ENCODE assay signal across 18 cellular contexts in the genomic region with DNA sequence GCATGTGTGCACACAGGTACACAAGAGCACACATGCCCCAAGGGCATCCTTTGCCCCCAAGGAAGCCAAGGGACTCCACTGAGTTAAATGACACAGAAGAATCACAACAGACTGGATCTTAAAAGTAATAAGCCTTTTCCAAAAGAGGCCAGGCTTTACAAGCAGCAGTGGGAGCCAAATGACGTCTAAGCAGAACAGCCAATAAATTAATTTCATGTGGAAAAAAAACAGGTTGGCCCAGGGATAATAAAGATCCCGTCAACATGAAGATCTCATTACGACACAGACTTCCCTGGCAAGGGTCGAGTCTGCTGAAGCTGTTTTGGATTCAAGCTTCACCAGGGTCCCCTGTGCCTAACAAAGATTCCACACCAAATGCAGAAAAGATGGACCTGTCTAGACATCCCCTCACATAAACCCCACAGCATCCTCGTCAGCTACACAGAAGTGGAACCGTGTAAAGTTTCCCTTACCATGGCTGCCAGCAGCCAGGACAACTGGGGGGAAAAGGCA.
"Had no signal": no experiment of that assay in that cellular context is flagged by ENCODE, and none has a peak within 500 bp of the region (broad histone marks: within the 10 kb centered on the region; RNA-seq: fewer than 3 reads in every experiment).

No MANE protein-coding gene starts in this region.

- H3K36me3 ChIP-seq: esophagus squamous epithelium, right atrium auricular region, tibial nerve had no signal

- H3K4me3 ChIP-seq: esophagus squamous epithelium, mucosa of descending colon, right atrium auricular region, testis, tibial nerve had no signal

- H3K9me3 ChIP-seq: esophagus squamous epithelium, mucosa of descending colon, right atrium auricular region, testis, tibial nerve had no signal

- FAIRE-seq: small intestine had no signal

- DNase-seq: cortex of kidney; effector memory CD4-positive, alpha-beta T cell; esophagus squamous epithelium; foreskin fibroblast; left colon; mammary epithelial cell; mucosa of descending colon; naive thymus-derived CD8-positive, alpha-beta T cell; posterior cingulate gyrus; small intestine; stimulated activated CD4-positive, alpha-beta T cell treated with anti-CD3 and anti-CD28 coated beads, Interleukin-4, amount 100 ng/mL, for 1 hour; stimulated activated CD8-positive, alpha-beta memory T cell treated with anti-CD3 and anti-CD28 coated beads, Interleukin-4, amount 100 ng/mL, for 48 hours; stimulated activated naive CD8-positive, alpha-beta T cell treated with anti-CD3 and anti-CD28 coated beads, Interleukin-15, Interleukin-2, amounts not matched to agents 100 U/mL and 50 U/mL, for 24 hours had no signal

- ATAC-seq: left colon; mucosa of descending colon; naive thymus-derived CD8-positive, alpha-beta T cell; stimulated activated effector memory CD8-positive, alpha-beta T cell treated with anti-CD3 and anti-CD28 coated beads, Interleukin-12 subunit alpha, Interleukin-12 subunit beta, amount 100 ng/mL, for 72 hours; stimulated activated naive CD8-positive, alpha-beta T cell treated with anti-CD3 and anti-CD28 coated beads, Interleukin-15, Interleukin-2, amounts not matched to agents 100 U/mL and 50 U/mL, for 24 hours had no signal

- H3K27ac ChIP-seq: epithelial cell of prostate, esophagus squamous epithelium, right atrium auricular region, testis, tibial nerve had no signal

- H3K27me3 ChIP-seq: esophagus squamous epithelium, right atrium auricular region, testis, tibial nerve had no signal

- H3K4me1 ChIP-seq: esophagus squamous epithelium, right atrium auricular region, testis, tibial nerve had no signal
